ENCODE assay signal across 1 cellular context in the genomic region with DNA sequence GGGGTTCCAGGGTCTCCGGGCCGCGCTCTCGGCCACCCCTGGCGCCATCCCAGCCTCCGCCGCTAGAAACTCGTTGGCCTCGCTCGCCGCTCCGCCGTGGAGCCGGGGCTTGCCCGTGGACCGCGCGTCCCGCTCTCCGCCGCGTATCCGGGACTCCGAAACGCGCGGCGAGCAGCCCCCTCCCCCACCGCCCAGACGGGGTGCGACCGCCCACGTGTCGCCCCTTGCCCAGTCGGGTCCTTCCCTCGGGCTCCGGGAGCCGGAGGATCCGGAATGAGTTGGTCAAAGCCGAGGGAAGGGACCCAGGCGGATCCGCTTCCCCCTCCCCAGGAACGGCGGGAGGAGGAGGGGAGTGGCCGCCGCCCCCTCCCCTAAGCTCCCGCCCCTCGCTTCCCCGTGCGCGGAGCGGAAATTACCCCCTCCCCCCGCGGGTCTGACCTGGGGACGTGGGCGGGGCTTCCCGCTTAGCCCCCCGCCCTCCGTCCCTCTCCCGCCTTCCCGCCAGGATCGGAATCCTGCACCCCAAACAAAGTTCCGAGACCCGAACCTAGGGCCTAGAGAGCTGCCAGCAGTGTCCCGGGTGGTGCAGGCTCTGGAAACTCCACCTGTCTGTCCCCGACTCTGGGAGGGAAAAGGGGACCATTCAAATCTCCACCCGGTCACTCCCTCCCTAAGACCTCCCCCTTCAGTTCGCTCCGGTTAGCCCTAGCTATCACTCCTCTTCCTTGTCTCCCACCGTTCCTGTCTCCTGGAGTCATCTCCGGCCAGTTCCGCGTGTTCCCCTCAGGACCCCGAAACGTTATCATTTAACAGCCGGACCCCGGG.
A peak's percentile ranks its signal among the peaks of the same experiment; 100 is the strongest.
TF ChIP-seq lines count a peak whose summit lies in the region.

No MANE protein-coding gene starts in this region.

TF ChIP-seq in HepG2, 621 proteins besides CTCF, POLR2A, EP300 and RAD21 (continued from another document and continues in another):
- TF ChIP-seq, protein P1, sequence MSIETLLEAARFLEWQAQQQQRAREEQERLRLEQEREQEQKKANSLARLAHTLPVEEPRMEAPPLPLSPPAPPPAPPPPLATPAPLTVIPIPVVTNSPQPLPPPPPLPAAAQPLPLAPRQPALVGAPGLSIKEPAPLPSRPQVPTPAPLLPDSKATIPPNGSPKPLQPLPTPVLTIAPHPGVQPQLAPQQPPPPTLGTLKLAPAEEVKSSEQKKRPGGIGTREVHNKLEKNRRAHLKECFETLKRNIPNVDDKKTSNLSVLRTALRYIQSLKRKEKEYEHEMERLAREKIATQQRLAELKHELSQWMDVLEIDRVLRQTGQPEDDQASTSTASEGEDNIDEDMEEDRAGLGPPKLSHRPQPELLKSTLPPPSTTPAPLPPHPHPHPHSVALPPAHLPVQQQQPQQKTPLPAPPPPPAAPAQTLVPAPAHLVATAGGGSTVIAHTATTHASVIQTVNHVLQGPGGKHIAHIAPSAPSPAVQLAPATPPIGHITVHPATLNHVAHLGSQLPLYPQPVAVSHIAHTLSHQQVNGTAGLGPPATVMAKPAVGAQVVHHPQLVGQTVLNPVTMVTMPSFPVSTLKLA (IDR thresholded peaks at IDR 0.05) = peak; percentile 29
- no peak for TF ChIP-seq NBN (conservative IDR thresholded peaks at IDR 0.05)
- peak; percentile 72 for TF ChIP-seq GFI1 (CRISPR knock-in tag; IDR thresholded peaks at IDR 0.05; ENCODE audit: borderline replicate concordance)
- TF ChIP-seq NAIF1 (CRISPR knock-in tag; IDR thresholded peaks at IDR 0.05; ENCODE audit: borderline replicate concordance) = peak; percentile 90; the same call in 1 of the 2 replicates
- peak; percentile 93 for TF ChIP-seq REL (CRISPR knock-in tag; conservative IDR thresholded peaks at IDR 0.05)
- TF ChIP-seq, protein P2, sequence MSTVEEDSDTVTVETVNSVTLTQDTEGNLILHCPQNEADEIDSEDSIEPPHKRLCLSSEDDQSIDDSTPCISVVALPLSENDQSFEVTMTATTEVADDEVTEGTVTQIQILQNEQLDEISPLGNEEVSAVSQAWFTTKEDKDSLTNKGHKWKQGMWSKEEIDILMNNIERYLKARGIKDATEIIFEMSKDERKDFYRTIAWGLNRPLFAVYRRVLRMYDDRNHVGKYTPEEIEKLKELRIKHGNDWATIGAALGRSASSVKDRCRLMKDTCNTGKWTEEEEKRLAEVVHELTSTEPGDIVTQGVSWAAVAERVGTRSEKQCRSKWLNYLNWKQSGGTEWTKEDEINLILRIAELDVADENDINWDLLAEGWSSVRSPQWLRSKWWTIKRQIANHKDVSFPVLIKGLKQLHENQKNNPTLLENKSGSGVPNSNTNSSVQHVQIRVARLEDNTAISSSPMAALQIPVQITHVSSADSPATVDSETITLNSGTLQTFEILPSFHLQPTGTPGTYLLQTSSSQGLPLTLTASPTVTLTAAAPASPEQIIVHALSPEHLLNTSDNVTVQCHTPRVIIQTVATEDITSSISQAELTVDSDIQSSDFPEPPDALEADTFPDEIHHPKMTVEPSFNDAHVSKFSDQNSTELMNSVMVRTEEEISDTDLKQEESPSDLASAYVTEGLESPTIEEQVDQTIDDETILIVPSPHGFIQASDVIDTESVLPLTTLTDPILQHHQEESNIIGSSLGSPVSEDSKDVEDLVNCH (CRISPR knock-in tag; IDR thresholded peaks at IDR 0.05) = no peak
- peak; percentile 62; the same call in 1 of the 2 replicates for TF ChIP-seq ZFP82 (CRISPR knock-in tag; IDR thresholded peaks at IDR 0.05; ENCODE audit: borderline replicate concordance)
- TF ChIP-seq, protein P3, sequence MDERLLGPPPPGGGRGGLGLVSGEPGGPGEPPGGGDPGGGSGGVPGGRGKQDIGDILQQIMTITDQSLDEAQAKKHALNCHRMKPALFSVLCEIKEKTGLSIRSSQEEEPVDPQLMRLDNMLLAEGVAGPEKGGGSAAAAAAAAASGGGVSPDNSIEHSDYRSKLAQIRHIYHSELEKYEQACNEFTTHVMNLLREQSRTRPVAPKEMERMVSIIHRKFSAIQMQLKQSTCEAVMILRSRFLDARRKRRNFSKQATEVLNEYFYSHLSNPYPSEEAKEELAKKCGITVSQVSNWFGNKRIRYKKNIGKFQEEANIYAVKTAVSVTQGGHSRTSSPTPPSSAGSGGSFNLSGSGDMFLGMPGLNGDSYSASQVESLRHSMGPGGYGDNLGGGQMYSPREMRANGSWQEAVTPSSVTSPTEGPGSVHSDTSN (CRISPR knock-in tag; IDR thresholded peaks at IDR 0.05) = 0 out of 2 replicates have a peak, but pooled peaks have one; percentile 30
- TF ChIP-seq, protein P4, sequence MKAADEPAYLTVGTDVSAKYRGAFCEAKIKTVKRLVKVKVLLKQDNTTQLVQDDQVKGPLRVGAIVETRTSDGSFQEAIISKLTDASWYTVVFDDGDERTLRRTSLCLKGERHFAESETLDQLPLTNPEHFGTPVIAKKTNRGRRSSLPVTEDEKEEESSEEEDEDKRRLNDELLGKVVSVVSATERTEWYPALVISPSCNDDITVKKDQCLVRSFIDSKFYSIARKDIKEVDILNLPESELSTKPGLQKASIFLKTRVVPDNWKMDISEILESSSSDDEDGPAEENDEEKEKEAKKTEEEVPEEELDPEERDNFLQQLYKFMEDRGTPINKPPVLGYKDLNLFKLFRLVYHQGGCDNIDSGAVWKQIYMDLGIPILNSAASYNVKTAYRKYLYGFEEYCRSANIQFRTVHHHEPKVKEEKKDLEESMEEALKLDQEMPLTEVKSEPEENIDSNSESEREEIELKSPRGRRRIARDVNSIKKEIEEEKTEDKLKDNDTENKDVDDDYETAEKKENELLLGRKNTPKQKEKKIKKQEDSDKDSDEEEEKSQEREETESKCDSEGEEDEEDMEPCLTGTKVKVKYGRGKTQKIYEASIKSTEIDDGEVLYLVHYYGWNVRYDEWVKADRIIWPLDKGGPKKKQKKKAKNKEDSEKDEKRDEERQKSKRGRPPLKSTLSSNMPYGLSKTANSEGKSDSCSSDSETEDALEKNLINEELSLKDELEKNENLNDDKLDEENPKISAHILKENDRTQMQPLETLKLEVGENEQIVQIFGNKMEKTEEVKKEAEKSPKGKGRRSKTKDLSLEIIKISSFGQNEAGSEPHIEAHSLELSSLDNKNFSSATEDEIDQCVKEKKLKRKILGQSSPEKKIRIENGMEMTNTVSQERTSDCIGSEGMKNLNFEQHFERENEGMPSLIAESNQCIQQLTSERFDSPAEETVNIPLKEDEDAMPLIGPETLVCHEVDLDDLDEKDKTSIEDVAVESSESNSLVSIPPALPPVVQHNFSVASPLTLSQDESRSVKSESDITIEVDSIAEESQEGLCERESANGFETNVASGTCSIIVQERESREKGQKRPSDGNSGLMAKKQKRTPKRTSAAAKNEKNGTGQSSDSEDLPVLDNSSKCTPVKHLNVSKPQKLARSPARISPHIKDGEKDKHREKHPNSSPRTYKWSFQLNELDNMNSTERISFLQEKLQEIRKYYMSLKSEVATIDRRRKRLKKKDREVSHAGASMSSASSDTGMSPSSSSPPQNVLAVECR (CRISPR knock-in tag; IDR thresholded peaks at IDR 0.05; ENCODE audit: borderline replicate concordance) = peak; percentile 94
- TF ChIP-seq GABPA (IDR thresholded peaks at IDR 0.05; ENCODE audit: low read depth, low read length) = peak; percentile 56
- peak; percentile 87 for TF ChIP-seq GABPA (CRISPR knock-in tag; IDR thresholded peaks at IDR 0.05; ENCODE audit: low read depth)
- TF ChIP-seq, protein P5, sequence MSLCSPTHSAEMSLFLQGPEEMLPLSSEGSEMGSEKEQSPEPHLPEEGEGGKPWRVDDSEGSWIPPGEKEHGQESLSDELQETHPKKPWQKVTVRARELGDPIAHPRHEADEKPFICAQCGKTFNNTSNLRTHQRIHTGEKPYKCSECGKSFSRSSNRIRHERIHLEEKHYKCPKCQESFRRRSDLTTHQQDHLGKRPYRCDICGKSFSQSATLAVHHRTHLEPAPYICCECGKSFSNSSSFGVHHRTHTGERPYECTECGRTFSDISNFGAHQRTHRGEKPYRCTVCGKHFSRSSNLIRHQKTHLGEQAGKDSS (CRISPR knock-in tag; IDR thresholded peaks at IDR 0.05; ENCODE audit: borderline replicate concordance, low read depth) = peak; percentile 95
- no peak for TF ChIP-seq ZNF207 (IDR thresholded peaks at IDR 0.05; ENCODE audit: borderline replicate concordance)
- TF ChIP-seq NR1H2 (CRISPR knock-in tag; IDR thresholded peaks at IDR 0.05; ENCODE audit: borderline replicate concordance, low read depth) = peak; percentile 89; the same call in 1 of the 2 replicates
- TF ChIP-seq SKI (IDR thresholded peaks at IDR 0.05; ENCODE audit: partially characterized antibody) = peak; percentile 52
- 0 out of 2 replicates have a peak, but pooled peaks have one; percentile 48 for TF ChIP-seq ZNF761 (CRISPR knock-in tag; conservative IDR thresholded peaks at IDR 0.05)
- TF ChIP-seq MBD4 (IDR thresholded peaks at IDR 0.05; ENCODE audit: borderline replicate concordance, low read length) = no peak
- TF ChIP-seq KLF12 (CRISPR knock-in tag; IDR thresholded peaks at IDR 0.05; ENCODE audit: borderline replicate concordance) = peak; percentile 84
- no peak for TF ChIP-seq PRPF4 (IDR thresholded peaks at IDR 0.05; ENCODE audit: low read depth, low read length, poor library complexity, severe bottlenecking)
- TF ChIP-seq TSC22D2 (CRISPR knock-in tag; IDR thresholded peaks at IDR 0.05; ENCODE audit: borderline replicate concordance) = peak; percentile 79; the same call in 1 of the 2 replicates
- TF ChIP-seq ZNF367 (CRISPR knock-in tag; IDR thresholded peaks at IDR 0.05; ENCODE audit: borderline replicate concordance) = no peak; the same call in 1 of the 2 replicates
- peak; percentile 31; the same call in 1 of the 2 replicates for TF ChIP-seq KDM4B (CRISPR knock-in tag; IDR thresholded peaks at IDR 0.05)
- peak; percentile 68 for TF ChIP-seq NFYC (CRISPR knock-in tag; IDR thresholded peaks at IDR 0.05)
- TF ChIP-seq, protein P6, sequence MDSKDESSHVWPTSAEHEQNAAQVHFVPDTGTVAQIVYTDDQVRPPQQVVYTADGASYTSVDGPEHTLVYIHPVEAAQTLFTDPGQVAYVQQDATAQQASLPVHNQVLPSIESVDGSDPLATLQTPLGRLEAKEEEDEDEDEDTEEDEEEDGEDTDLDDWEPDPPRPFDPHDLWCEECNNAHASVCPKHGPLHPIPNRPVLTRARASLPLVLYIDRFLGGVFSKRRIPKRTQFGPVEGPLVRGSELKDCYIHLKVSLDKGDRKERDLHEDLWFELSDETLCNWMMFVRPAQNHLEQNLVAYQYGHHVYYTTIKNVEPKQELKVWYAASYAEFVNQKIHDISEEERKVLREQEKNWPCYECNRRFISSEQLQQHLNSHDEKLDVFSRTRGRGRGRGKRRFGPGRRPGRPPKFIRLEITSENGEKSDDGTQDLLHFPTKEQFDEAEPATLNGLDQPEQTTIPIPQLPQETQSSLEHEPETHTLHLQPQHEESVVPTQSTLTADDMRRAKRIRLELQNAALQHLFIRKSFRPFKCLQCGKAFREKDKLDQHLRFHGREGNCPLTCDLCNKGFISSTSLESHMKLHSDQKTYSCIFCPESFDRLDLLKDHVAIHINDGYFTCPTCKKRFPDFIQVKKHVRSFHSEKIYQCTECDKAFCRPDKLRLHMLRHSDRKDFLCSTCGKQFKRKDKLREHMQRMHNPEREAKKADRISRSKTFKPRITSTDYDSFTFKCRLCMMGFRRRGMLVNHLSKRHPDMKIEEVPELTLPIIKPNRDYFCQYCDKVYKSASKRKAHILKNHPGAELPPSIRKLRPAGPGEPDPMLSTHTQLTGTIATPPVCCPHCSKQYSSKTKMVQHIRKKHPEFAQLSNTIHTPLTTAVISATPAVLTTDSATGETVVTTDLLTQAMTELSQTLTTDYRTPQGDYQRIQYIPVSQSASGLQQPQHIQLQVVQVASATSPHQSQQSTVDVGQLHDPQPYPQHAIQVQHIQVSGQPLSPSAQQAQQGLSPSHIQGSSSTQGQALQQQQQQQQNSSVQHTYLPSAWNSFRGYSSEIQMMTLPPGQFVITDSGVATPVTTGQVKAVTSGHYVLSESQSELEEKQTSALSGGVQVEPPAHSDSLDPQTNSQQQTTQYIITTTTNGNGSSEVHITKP (CRISPR knock-in tag; IDR thresholded peaks at IDR 0.05; ENCODE audit: low read depth) = peak; percentile 68
- no peak for TF ChIP-seq SNRNP70 (IDR thresholded peaks at IDR 0.05; ENCODE audit: low read depth, low read length)
- TF ChIP-seq, protein P7, sequence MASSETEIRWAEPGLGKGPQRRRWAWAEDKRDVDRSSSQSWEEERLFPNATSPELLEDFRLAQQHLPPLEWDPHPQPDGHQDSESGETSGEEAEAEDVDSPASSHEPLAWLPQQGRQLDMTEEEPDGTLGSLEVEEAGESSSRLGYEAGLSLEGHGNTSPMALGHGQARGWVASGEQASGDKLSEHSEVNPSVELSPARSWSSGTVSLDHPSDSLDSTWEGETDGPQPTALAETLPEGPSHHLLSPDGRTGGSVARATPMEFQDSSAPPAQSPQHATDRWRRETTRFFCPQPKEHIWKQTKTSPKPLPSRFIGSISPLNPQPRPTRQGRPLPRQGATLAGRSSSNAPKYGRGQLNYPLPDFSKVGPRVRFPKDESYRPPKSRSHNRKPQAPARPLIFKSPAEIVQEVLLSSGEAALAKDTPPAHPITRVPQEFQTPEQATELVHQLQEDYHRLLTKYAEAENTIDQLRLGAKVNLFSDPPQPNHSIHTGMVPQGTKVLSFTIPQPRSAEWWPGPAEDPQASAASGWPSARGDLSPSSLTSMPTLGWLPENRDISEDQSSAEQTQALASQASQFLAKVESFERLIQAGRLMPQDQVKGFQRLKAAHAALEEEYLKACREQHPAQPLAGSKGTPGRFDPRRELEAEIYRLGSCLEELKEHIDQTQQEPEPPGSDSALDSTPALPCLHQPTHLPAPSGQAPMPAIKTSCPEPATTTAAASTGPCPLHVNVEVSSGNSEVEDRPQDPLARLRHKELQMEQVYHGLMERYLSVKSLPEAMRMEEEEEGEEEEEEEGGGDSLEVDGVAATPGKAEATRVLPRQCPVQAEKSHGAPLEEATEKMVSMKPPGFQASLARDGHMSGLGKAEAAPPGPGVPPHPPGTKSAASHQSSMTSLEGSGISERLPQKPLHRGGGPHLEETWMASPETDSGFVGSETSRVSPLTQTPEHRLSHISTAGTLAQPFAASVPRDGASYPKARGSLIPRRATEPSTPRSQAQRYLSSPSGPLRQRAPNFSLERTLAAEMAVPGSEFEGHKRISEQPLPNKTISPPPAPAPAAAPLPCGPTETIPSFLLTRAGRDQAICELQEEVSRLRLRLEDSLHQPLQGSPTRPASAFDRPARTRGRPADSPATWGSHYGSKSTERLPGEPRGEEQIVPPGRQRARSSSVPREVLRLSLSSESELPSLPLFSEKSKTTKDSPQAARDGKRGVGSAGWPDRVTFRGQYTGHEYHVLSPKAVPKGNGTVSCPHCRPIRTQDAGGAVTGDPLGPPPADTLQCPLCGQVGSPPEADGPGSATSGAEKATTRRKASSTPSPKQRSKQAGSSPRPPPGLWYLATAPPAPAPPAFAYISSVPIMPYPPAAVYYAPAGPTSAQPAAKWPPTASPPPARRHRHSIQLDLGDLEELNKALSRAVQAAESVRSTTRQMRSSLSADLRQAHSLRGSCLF (CRISPR knock-in tag; IDR thresholded peaks at IDR 0.05; ENCODE audit: borderline replicate concordance) = no peak
- TF ChIP-seq U2AF2 (IDR thresholded peaks at IDR 0.05; ENCODE audit: low read depth, low read length) = no peak
- no peak for TF ChIP-seq TCF12 (IDR thresholded peaks at IDR 0.05)
- peak; percentile 11; the same call in 1 of the 2 replicates for TF ChIP-seq TCF12 (CRISPR knock-in tag; IDR thresholded peaks at IDR 0.05)
- peak; percentile 96 for TF ChIP-seq NFKB2 (CRISPR knock-in tag; IDR thresholded peaks at IDR 0.05; ENCODE audit: borderline replicate concordance)
- TF ChIP-seq SOX6 (IDR thresholded peaks at IDR 0.05) = no peak
- peak; percentile 77 for TF ChIP-seq SOX6 (CRISPR knock-in tag; IDR thresholded peaks at IDR 0.05)
